Comparison of ENCODE assay signal across 8 cellular contexts in genomic region chr10:132036887-132037675, GRCh38. TPM values are rescaled to one million over a fixed set of nuclear protein-coding genes. Genes with fewer than 3 reads are reported as not detected.
A peak's percentile ranks its signal among the peaks of the same experiment; 100 is the strongest.
DNase-seq lines count a peak whose midpoint lies in the region; ATAC-seq and TF ChIP-seq lines count a peak whose summit lies in the region.
"Had no signal": no experiment of that assay in that cellular context is flagged by ENCODE, and none has a peak within 500 bp of the region (broad histone marks: within the 10 kb centered on the region; RNA-seq: fewer than 3 reads in every experiment).

No MANE protein-coding gene starts in this region.

- no peaks in the 10 kb centered on the region for H3K9me3 ChIP-seq in stomach

- DNase-seq in Jurkat, Clone E6-1 (ENCODE audit: low read depth, low spot score): no peak
- DNase-seq in cerebellum (ENCODE audit: low spot score): peak; percentile 68
- DNase-seq in left lobe of liver (ENCODE audit: low spot score): no peak
- no peak for DNase-seq in stomach
- no peak for DNase-seq in SHP77 treated with DMSO at 0.1 percent for 48 hours (lab: John Stamatoyannopoulos, UW)
- DNase-seq in ACHN: no peak
- DNase-seq: NCI-H226 had no signal

- no peaks in the 10 kb centered on the region for H3K36me3 ChIP-seq in stomach

- TF ChIP-seq POLR2A in stomach (IDR thresholded peaks at IDR 0.05): no peak

- intact Hi-C loops in stomach (cut with DNase I; ENCODE audit: low total_unique reads): no loop called here

- H3K4me1 ChIP-seq in stomach: peaks cover 14 to 20% (median 17%) of the 10 kb centered on the region in 4 donors

- WGBS in stomach, 5 donors: 2 to 8% (median 4%) methylated on average over 21 to 44 of the region's 44 CpGs

- peak overlapping the region in 1 of 5 donors; percentile 66 for H3K27ac ChIP-seq in stomach

- in situ Hi-C loops in ACHN (cut with HindIII; ENCODE audit: low pct_ligation_motif_present, low pct_unique_long_range_greater_than_20kb, low sequenced_read_pairs): no loop called here

- no peak for TF ChIP-seq CTCF in stomach (IDR thresholded peaks at IDR 0.05)

- TF ChIP-seq EP300 in stomach (IDR thresholded peaks at IDR 0.05): no peak

- peak; percentile 24 for ATAC-seq in left lobe of liver
- ATAC-seq in HG03520 (IDR thresholded peaks at IDR 0.05; ENCODE audit: unreplicated experiment): no peak

- H3K4me3 ChIP-seq in Jurkat, Clone E6-1 (ENCODE audit: low read length): peak overlapping the region; percentile 5; the same call in 1 of the 2 replicates
- H3K4me3 ChIP-seq in stomach: peak overlapping the region; percentile 44 to 58 (median 56)

- peaks cover 6 to 95% (median 40%) of the 10 kb centered on the region in 3 donors for H3K27me3 ChIP-seq in stomach

RNA-seq across cellular contexts. Expression of gene JAKMIP3, which starts 28.7 kb away (rescaled TPM):
- polyA plus RNA-seq in Jurkat, Clone E6-1 (2012; ENCODE audit: insufficient read depth, insufficient read length): 0.26 TPM
- total RNA-seq in cerebellum: 4.9 TPM
- 0.28 TPM for total RNA-seq in left lobe of liver
- 1 to 10 TPM in 1 of 5 donors, under 1 TPM in 3, not detected in 1; 0.43 to 1.1 (median 0.51) TPM for total RNA-seq in stomach
- polyA plus RNA-seq in stomach: under 1 TPM in 2 of 3 donors, not detected in 1; 0.18 to 0.19 TPM

RNA-seq across cellular contexts. Expression of gene BNIP3, which starts 55.4 kb away (rescaled TPM):
- polyA plus RNA-seq in Jurkat, Clone E6-1 (2012; ENCODE audit: insufficient read depth, insufficient read length): 71.8 TPM
- total RNA-seq in cerebellum (31.1 TPM), left lobe of liver (90.4 TPM), stomach (10 to 100 TPM in 4 of 5 donors, 1 to 10 TPM in 1; 9.8 to 81.7 (median 21.5) TPM)
- polyA plus RNA-seq in stomach: 10 to 100 TPM; 19.5 to 31.5 (median 22.5) TPM
